In the genomic region with DNA sequence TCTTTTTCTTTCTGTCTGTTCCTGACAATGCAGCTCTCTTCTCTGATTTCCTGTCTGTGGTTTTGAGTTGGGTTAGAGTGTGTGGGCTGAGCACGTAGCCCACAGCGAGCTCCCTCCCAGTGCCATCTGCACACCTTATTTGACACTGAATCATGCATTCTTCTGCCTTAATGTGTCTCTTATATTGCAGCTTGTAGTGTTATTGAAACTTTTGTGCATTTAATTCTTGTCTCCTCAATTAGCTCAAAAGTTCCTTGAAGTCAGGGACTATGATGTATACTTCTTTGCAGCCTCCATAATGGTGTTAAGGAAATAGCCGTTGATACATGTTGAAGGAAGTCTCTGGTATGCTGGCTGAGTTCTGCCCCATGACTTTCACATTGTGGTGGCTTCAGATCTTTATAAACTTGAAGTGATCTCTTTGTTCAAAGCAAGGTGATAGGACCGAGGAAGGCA, we compare ENCODE assay signal across 9 cellular contexts.
DNase-seq lines count a peak whose midpoint lies in the region; ATAC-seq and TF ChIP-seq lines count a peak whose summit lies in the region.
"Had no signal": no experiment of that assay in that cellular context is flagged by ENCODE, and none has a peak within 500 bp of the region (broad histone marks: within the 10 kb centered on the region; RNA-seq: fewer than 3 reads in every experiment).

No MANE protein-coding gene starts in this region.

- H3K27ac ChIP-seq in right lobe of liver: peak overlapping the region in 1 of 3 donors; percentile 57
- no peak overlapping the region for H3K27ac ChIP-seq in A673 (ENCODE audit: low read depth, low read length, poor library complexity, severe bottlenecking)

- DNase-seq in RPMI7951 (ENCODE audit: low read depth) (peak; percentile 65), right lobe of liver (no peak), lower leg skin (ENCODE audit: low spot score in 2 of 2) (no peak), mucosa of gallbladder (ENCODE audit: low spot score) (no peak), A673 (ENCODE audit: low spot score) (no peak), HK-2 (ENCODE audit: unreplicated experiment) (no peak)
- DNase-seq: IMR-90 had no signal

- WGBS in right lobe of liver (ENCODE audit: insufficient coverage, low coverage, low lambda C conversion rate, missing lambda C conversion rate): 23% methylated on average over 4 of the region's 4 CpGs
- WGBS in lower leg skin, 2 donors: 55 to 59% methylated on average over 4 of the region's 4 CpGs

- POLR2A ChIA-PET in A673 (lab: Charles Lee; ENCODE audit: low non-redundant PET): no interaction called here

- H3K4me1 ChIP-seq in right lobe of liver: peaks cover 0 to 25% (median 0%) of the 10 kb centered on the region in 4 donors
- no peaks in the 10 kb centered on the region for H3K4me1 ChIP-seq in A673 (ENCODE audit: insufficient read depth, low read length, poor library complexity, severe bottlenecking)

- no peaks in the 10 kb centered on the region for H3K27me3 ChIP-seq in right lobe of liver
- no peaks in the 10 kb centered on the region for H3K27me3 ChIP-seq in A673 (replicated peaks; ENCODE audit: insufficient read depth, low read depth, low read length, poor library complexity)

- no TSS peak for BruUV-seq in A673 (replicated peaks; lab: Mats Ljungman, UMichigan)

- ATAC-seq in GM18519 (IDR thresholded peaks at IDR 0.05; ENCODE audit: low FRiP score, unreplicated experiment) (peak; percentile 51), HG02763 (IDR thresholded peaks at IDR 0.05; ENCODE audit: unreplicated experiment) (peak; percentile 70), right lobe of liver (peak; percentile 23 to 41 (median 36))

- H3K4me3 ChIP-seq in right lobe of liver (no peak overlapping the region), lower leg skin (ENCODE audit: low read depth, poor library complexity, severe bottlenecking) (no peak overlapping the region), A673 (ENCODE audit: low read depth, low read length, poor library complexity, severe bottlenecking) (no peak overlapping the region)

- intact Hi-C loops in right lobe of liver (cut with DNase I) (no loop called here), lower leg skin (cut with DNase I; ENCODE audit: low total_unique reads) (no loop called here), A673 (cut with micrococcal nuclease; ENCODE audit: unreplicated experiment) (no loop called here)

- CTCF ChIA-PET in A673 (lab: Charles Lee): no interaction called here

- TF ChIP-seq POLR2A in right lobe of liver (IDR thresholded peaks at IDR 0.05): no peak
- no peak for TF ChIP-seq POLR2A in lower leg skin (IDR thresholded peaks at IDR 0.05)

- no peaks in the 10 kb centered on the region for H3K9me3 ChIP-seq in right lobe of liver
- H3K9me3 ChIP-seq in A673 (ENCODE audit: low read depth, low read length, poor library complexity, severe bottlenecking): no peaks in the 10 kb centered on the region

- no peak for TF ChIP-seq CTCF in right lobe of liver (IDR thresholded peaks at IDR 0.05)
- TF ChIP-seq CTCF in lower leg skin (IDR thresholded peaks at IDR 0.05): no peak
- no peak for TF ChIP-seq CTCF in A673 (conservative IDR thresholded peaks at IDR 0.05; ENCODE audit: low read depth, low read length)

- H3K36me3 ChIP-seq in right lobe of liver: no peaks in the 10 kb centered on the region
- H3K36me3 ChIP-seq in A673 (ENCODE audit: insufficient read depth, low read length, poor library complexity, severe bottlenecking): no peaks in the 10 kb centered on the region
